Comparison of ENCODE assay signal across 17 cellular contexts in the genomic region with DNA sequence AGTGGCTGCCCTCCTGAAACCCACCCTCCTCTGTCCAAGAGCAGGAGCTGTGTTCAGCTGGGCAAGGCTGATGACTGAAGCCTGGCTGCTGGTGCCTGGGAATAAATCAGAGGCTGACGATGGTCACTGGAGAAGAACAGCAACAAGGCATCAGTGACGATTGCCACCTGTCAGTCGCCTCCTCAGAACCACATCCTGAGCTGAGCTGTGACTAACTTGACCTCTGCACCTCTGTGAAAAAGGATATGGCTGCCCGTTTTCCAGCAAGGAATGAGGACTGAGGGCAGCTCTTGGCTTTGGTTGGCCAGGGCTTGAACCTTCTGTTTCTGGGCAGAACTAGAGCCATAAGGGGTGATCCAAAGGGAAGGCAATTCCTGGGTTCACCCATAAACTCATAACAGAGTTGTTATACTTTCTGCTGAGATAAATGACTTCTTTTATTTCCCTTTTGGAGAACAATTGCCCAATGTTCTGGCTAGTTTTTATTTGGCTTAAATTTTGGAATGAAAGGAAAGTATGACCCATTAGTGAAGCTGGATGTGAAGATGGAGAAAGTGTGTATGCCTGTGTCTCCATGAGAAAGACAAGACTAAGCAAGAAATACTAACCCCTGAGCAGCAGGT. TPM values are rescaled to one million over a fixed set of nuclear protein-coding genes. Genes with fewer than 3 reads are reported as not detected.
DNase-seq lines count a peak whose midpoint lies in the region; ATAC-seq and TF ChIP-seq lines count a peak whose summit lies in the region.
"Had no signal": no experiment of that assay in that cellular context is flagged by ENCODE, and none has a peak within 500 bp of the region (broad histone marks: within the 10 kb centered on the region; RNA-seq: fewer than 3 reads in every experiment).

No MANE protein-coding gene starts in this region.

- CTCF ChIA-PET in activated CD4-positive, alpha-beta T cell treated with anti-CD3 and anti-CD28 coated beads for 36 hours (lab: Charles Lee), result interaction anchor here (1.9 to 4.3 kb wide), 2 partner anchors 9 to 73 kb away, joined by 5 to 19 read pairs; no protein-coding TSS in a partner anchor
- CTCF ChIA-PET in Caco-2 (lab: Charles Lee), result no interaction called here

- TF ChIP-seq CTCF in body of pancreas (IDR thresholded peaks at IDR 0.05) (no peak), suprapubic skin (IDR thresholded peaks at IDR 0.05) (no peak), Caco-2 (IDR thresholded peaks at IDR 0.05; ENCODE audit: insufficient read depth in 1 of 2, low read depth in 1 of 2, low read length in 1 of 2, severe bottlenecking in 1 of 2, unreplicated experiment in 1 of 2) (no peak)

- H3K4me3 Mint-ChIP-seq in activated CD4-positive, alpha-beta T cell treated with anti-CD3 and anti-CD28 coated beads for 36 hours, result no peak overlapping the region
- H3K4me3 Mint-ChIP-seq in Caco-2 (ENCODE audit: unreplicated experiment), result no peak overlapping the region
- H3K4me3 Mint-ChIP-seq: CD4-positive, alpha-beta T cell had no signal

- H3K27me3 ChIP-seq in body of pancreas (no peaks in the 10 kb centered on the region), suprapubic skin (no peaks in the 10 kb centered on the region), Caco-2 (replicated peaks; ENCODE audit: control insufficient read depth, insufficient read depth, low read length) (no peaks in the 10 kb centered on the region)

- H3K9me3 ChIP-seq in body of pancreas, result no peaks in the 10 kb centered on the region
- no peaks in the 10 kb centered on the region for H3K9me3 ChIP-seq in suprapubic skin
- 0 out of 2 replicates have a peak, but pooled peaks cover 3% of the 10 kb centered on the region for H3K9me3 ChIP-seq in Caco-2
- H3K9me3 ChIP-seq: psoas muscle had no signal

- intact Hi-C loops in activated CD4-positive, alpha-beta T cell treated with anti-CD3 and anti-CD28 coated beads for 36 hours (cut with DNase I, micrococcal nuclease), result no loop called here
- intact Hi-C loops in body of pancreas (cut with DNase I) (no loop called here), Caco-2 (cut with micrococcal nuclease; ENCODE audit: unreplicated experiment) (no loop called here)

- TF ChIP-seq EP300 in suprapubic skin (IDR thresholded peaks at IDR 0.05), result no peak

- H3K36me3 Mint-ChIP-seq in activated CD4-positive, alpha-beta T cell treated with anti-CD3 and anti-CD28 coated beads for 36 hours (ENCODE audit: low read depth), result no peaks in the 10 kb centered on the region
- H3K36me3 Mint-ChIP-seq in Caco-2 (ENCODE audit: insufficient read depth, unreplicated experiment), result no peaks in the 10 kb centered on the region

- H3K27ac ChIP-seq in body of pancreas, result peak overlapping the region in 3 of 4 donors; percentile 3 to 41 (median 28)
- H3K27ac ChIP-seq in suprapubic skin, result peak overlapping the region; percentile 43
- H3K27ac ChIP-seq: 22Rv1, psoas muscle, WERI-Rb-1 had no signal

- TF ChIP-seq POLR2A in body of pancreas (IDR thresholded peaks at IDR 0.05) (no peak), suprapubic skin (IDR thresholded peaks at IDR 0.05) (no peak)

- H3K4me1 ChIP-seq in body of pancreas (no peaks in the 10 kb centered on the region), suprapubic skin (peaks cover 5% of the 10 kb centered on the region), Caco-2 (no peaks in the 10 kb centered on the region)
- H3K4me1 ChIP-seq: psoas muscle had no signal

- BruUV-seq in Caco-2 (replicated peaks; lab: Mats Ljungman, UMichigan), result no TSS peak

- WGBS in body of pancreas, 2 donors, result 54 to 62% methylated on average over 4 of the region's 4 CpGs
- 58% methylated on average over 4 of the region's 4 CpGs for WGBS in suprapubic skin

- H3K27me3 Mint-ChIP-seq in activated CD4-positive, alpha-beta T cell treated with anti-CD3 and anti-CD28 coated beads for 36 hours, result peaks cover 4% of the 10 kb centered on the region
- no peaks in the 10 kb centered on the region for H3K27me3 Mint-ChIP-seq in Caco-2 (ENCODE audit: insufficient read depth, unreplicated experiment)

- no peak overlapping the region for H3K4me3 ChIP-seq in body of pancreas
- H3K4me3 ChIP-seq in suprapubic skin, result no peak overlapping the region
- no peak overlapping the region for H3K4me3 ChIP-seq in Caco-2 (ENCODE audit: low read depth, low read length)
- H3K4me3 ChIP-seq: psoas muscle had no signal

- H3K27ac Mint-ChIP-seq in activated CD4-positive, alpha-beta T cell treated with anti-CD3 and anti-CD28 coated beads for 36 hours, result no peak overlapping the region
- no peak overlapping the region for H3K27ac Mint-ChIP-seq in Caco-2 (ENCODE audit: unreplicated experiment)
- H3K27ac Mint-ChIP-seq: CD4-positive, alpha-beta T cell; IgD-negative memory B cell had no signal

- H3K36me3 ChIP-seq in body of pancreas (replicated peaks in 1 of 2; ENCODE audit: insufficient read depth in 1 of 2, low read depth in 2 of 2) (no peaks in the 10 kb centered on the region), suprapubic skin (no peaks in the 10 kb centered on the region), Caco-2 (ENCODE audit: control insufficient read depth, insufficient read depth, low read length) (no peaks in the 10 kb centered on the region)
- H3K36me3 ChIP-seq: WERI-Rb-1 had no signal

- ATAC-seq in activated CD4-positive, alpha-beta T cell treated with anti-CD3 and anti-CD28 coated beads for 36 hours, result peak; percentile 55
- peak; percentile 62 for ATAC-seq in body of pancreas
- ATAC-seq in HG03175 (IDR thresholded peaks at IDR 0.05; ENCODE audit: unreplicated experiment), result no peak
- ATAC-seq in HG03280 (IDR thresholded peaks at IDR 0.05; ENCODE audit: unreplicated experiment), result no peak

- POLR2A ChIA-PET in activated CD4-positive, alpha-beta T cell treated with anti-CD3 and anti-CD28 coated beads for 36 hours (lab: Charles Lee), result no interaction called here
- POLR2A ChIA-PET in Caco-2 (lab: Charles Lee), result no interaction called here

- peaks cover 16% of the 10 kb centered on the region for H3K4me1 Mint-ChIP-seq in activated CD4-positive, alpha-beta T cell treated with anti-CD3 and anti-CD28 coated beads for 36 hours
- peaks cover 8% of the 10 kb centered on the region for H3K4me1 Mint-ChIP-seq in Caco-2 (ENCODE audit: low read depth, unreplicated experiment)

- peak; percentile 28 for DNase-seq in activated CD4-positive, alpha-beta T cell treated with anti-CD3 and anti-CD28 coated beads for 36 hours
- no peak for DNase-seq in activated CD4-positive, alpha-beta T cell treated with anti-CD3 and anti-CD28 coated beads, Interleukin-2, amount 50 U/mL, for 1 hour
- DNase-seq in body of pancreas (peak in 2 of 4 donors; percentile 2 to 8), left kidney (ENCODE audit: low read depth, low spot score) (peak; percentile 69), suprapubic skin (ENCODE audit: low spot score in 2 of 2) (peak in 1 of 2 donors; percentile 29), Caco-2 (no peak)
- DNase-seq: anterior cingulate cortex; NCI-H1417 treated with DMSO at 0.1 percent for 48 hours; NCI-H446; stimulated activated CD4-positive, alpha-beta T cell treated with anti-CD3 and anti-CD28 coated beads, Interleukin-2, amount 100 ng/mL, for 48 hours; WERI-Rb-1 had no signal

- no peaks in the 10 kb centered on the region for H3K9me3 Mint-ChIP-seq in activated CD4-positive, alpha-beta T cell treated with anti-CD3 and anti-CD28 coated beads for 36 hours (ENCODE audit: low read depth)
- H3K9me3 Mint-ChIP-seq in Caco-2 (ENCODE audit: unreplicated experiment), result no peaks in the 10 kb centered on the region
- H3K9me3 Mint-ChIP-seq: CD4-positive, alpha-beta T cell had no signal

RNA-seq across cellular contexts. Expression of a gene that starts 40.1 kb away (rescaled TPM):
- 10 to 100 TPM; 34.4 to 34.7 TPM for total RNA-seq in activated CD4-positive, alpha-beta T cell treated with anti-CD3 and anti-CD28 coated beads for 36 hours
- total RNA-seq in body of pancreas (1 to 10 TPM; 1.3 TPM), suprapubic skin (1 to 10 TPM; 1.1 to 3.7 (median 1.6) TPM), Caco-2 (2022) (40.2 and 42.5 TPM in 2 replicates)

RNA-seq across cellular contexts. Expression of a gene that starts 40.1 kb away (rescaled TPM):
- total RNA-seq in activated CD4-positive, alpha-beta T cell treated with anti-CD3 and anti-CD28 coated beads for 36 hours, result 10 to 100 TPM; 46.7 to 49.7 TPM
- total RNA-seq in body of pancreas (10 to 100 TPM; 18.9 to 47.1 TPM), suprapubic skin (10 to 100 TPM; 25.2 to 73.0 (median 38.8) TPM), Caco-2 (2022) (76.2 and 77.5 TPM in 2 replicates)

Comparison
In these comparisons a context has a peak if more than half of its experiments do, and no peak if none do; other contexts are left out.
1. DNase-seq: peak in activated CD4-positive, alpha-beta T cell treated with anti-CD3 and anti-CD28 coated beads for 36 hours (single experiment) and left kidney (single experiment); none in activated CD4-positive, alpha-beta T cell treated with anti-CD3 and anti-CD28 coated beads, Interleukin-2, amount 50 U/mL, for 1 hour (single experiment) and Caco-2 (0 of 2).
2. ATAC-seq: peak in activated CD4-positive, alpha-beta T cell treated with anti-CD3 and anti-CD28 coated beads for 36 hours (single experiment) and body of pancreas (single experiment); none in HG03175 (single experiment) and HG03280 (single experiment).